ENCODE assay signal across 1 cellular context in genomic region chr4:76305971-76306881, GRCh38.
TF ChIP-seq lines count a peak whose summit lies in the region.

Gene STBD1 (plus strand): TSS chr4:76306733. CDS start chr4:76306770, 37 bp downstream.

TF ChIP-seq in GM12878, 131 proteins besides CTCF, POLR2A, EP300 and RAD21 (continued from another document):
- TF ChIP-seq SIX5 (IDR thresholded peaks at IDR 0.05; ENCODE audit: low read depth, low read length, severe bottlenecking) = no peak
- no peak for TF ChIP-seq CHD1 (IDR thresholded peaks at IDR 0.05; ENCODE audit: low read depth, low read length)
- TF ChIP-seq MTA3 (IDR thresholded peaks at IDR 0.05; ENCODE audit: borderline replicate concordance, low read length) = no peak
